Comparison of ENCODE assay signal across 32 cellular contexts in the genomic region with DNA sequence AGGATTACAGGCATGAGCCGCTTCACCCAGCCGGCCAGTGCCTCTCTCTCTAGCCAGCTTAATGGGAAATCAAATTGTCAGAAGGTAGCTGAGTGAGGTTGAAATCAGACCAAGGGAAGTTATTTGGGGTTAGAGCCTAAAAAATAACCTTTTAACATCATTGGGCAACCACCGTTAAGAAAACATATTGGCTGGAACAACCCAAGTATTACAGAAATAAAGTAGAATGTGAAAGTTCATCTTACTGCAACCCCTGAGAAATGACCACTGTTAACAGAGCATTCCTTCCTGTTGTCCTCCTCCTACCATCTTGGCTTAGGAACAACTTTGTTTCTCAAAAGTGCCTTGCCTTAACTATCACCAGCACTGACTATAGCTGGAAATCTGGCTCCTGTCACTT. TPM values are rescaled to one million over a fixed set of nuclear protein-coding genes. Genes with fewer than 3 reads are reported as not detected.
"Had no signal": no experiment of that assay in that cellular context is flagged by ENCODE, and none has a peak within 500 bp of the region (broad histone marks: within the 10 kb centered on the region; RNA-seq: fewer than 3 reads in every experiment).

No MANE protein-coding gene starts in this region.

- DNase-seq: heart right ventricle; islet precursor cell; left ventricle myocardium superior; lower lobe of right lung; mammary epithelial cell; mesenchymal stem cell; naive thymus-derived CD8-positive, alpha-beta T cell; nephron progenitor cell; occipital lobe; sigmoid colon; stimulated activated CD4-positive, alpha-beta T cell treated with anti-CD3 and anti-CD28 coated beads, Interleukin-1b, Interleukin-23, amount 100 ng/mL, for 48 hours; stimulated activated CD4-positive, alpha-beta T cell treated with anti-CD3 and anti-CD28 coated beads, Interleukin-2, amount 100 ng/mL, for 48 hours; stimulated activated CD4-positive, alpha-beta T cell treated with anti-CD3 and anti-CD28 coated beads, Interleukin-4, amount 100 ng/mL, for 4 hours; stimulated activated CD8-positive, alpha-beta memory T cell treated with anti-CD3 and anti-CD28 coated beads, Interleukin-4, amount 100 ng/mL, for 48 hours; stimulated activated naive CD4-positive, alpha-beta T cell treated with Interleukin-2 at 50 U/mL for 16 hours; stimulated activated naive CD8-positive, alpha-beta T cell treated with anti-CD3 and anti-CD28 coated beads, Interleukin-15, amount 100 ng/mL, for 72 hours; testis; thyroid gland; transverse colon had no signal

- H3K4me1 ChIP-seq: heart right ventricle, lower lobe of right lung, neural progenitor cell, parathyroid adenoma, right atrium auricular region, sigmoid colon, vagina had no signal

- H3K27ac ChIP-seq: heart right ventricle, hepatocyte, lower lobe of right lung, neural progenitor cell, neutrophil, parathyroid adenoma, right atrium auricular region, sigmoid colon, testis, thyroid gland, transverse colon, upper lobe of left lung, vagina had no signal

- H3K36me3 ChIP-seq: heart right ventricle, lower lobe of right lung, neural progenitor cell, neutrophil, right atrium auricular region, sigmoid colon, thyroid gland, transverse colon, upper lobe of left lung, vagina had no signal

- ATAC-seq: heart right ventricle; left ventricle myocardium superior; lower lobe of right lung; naive thymus-derived CD8-positive, alpha-beta T cell; stimulated activated memory B cell treated with anti-CD40 and anti-IgM and Interleukin-4, amounts not matched to agents 10 μg/mL and 1 μg/mL and 100 μg/mL, for 72 hours; stimulated activated naive CD8-positive, alpha-beta T cell treated with anti-CD3 and anti-CD28 coated beads, Interleukin-15, amount 100 ng/mL, for 72 hours had no signal

- H3K4me3 ChIP-seq: heart right ventricle, hepatocyte, lower lobe of right lung, neural progenitor cell, right atrium auricular region, sigmoid colon, testis, thyroid gland, transverse colon, upper lobe of left lung, vagina had no signal

- H3K27me3 ChIP-seq: hepatocyte, neural progenitor cell, right atrium auricular region, sigmoid colon, testis, thyroid gland, transverse colon, upper lobe of left lung, vagina had no signal

- H3K9ac ChIP-seq: neural progenitor cell, parathyroid adenoma had no signal

- H3K9me3 ChIP-seq: heart right ventricle, lower lobe of right lung, neutrophil, right atrium auricular region, sigmoid colon, testis, thyroid gland, transverse colon, upper lobe of left lung, vagina had no signal

RNA-seq across cellular contexts. Expression of a gene that starts 3.2 kb away (rescaled TPM):
- total RNA-seq: heart right ventricle; kidney epithelial cell; left ventricle myocardium superior; lower lobe of right lung; mammary epithelial cell; naive thymus-derived CD8-positive, alpha-beta T cell; occipital lobe; osteocyte; posterior vena cava; pulmonary artery endothelial cell; right atrium auricular region; sigmoid colon; thyroid gland; upper lobe of left lung; urinary bladder; vagina had no signal
